8 cellular contexts compared by ENCODE assay signal in genomic region chr17:8248751-8249607, GRCh38. TPM values are rescaled to one million over a fixed set of nuclear protein-coding genes. Genes with fewer than 3 reads are reported as not detected.
A peak's percentile ranks its signal among the peaks of the same experiment; 100 is the strongest.
DNase-seq lines count a peak whose midpoint lies in the region; ATAC-seq and TF ChIP-seq lines count a peak whose summit lies in the region.

Gene PFAS, plus strand, starts transcription at chr17:8249289. Its CDS starts 4,649 bp downstream, at chr17:8253938.

- TF ChIP-seq CTCF in AG04450 (IDR thresholded peaks at IDR 0.05; ENCODE audit: low read depth, low read length) (no peak; the same call in 1 of the 2 replicates), chondrocyte (IDR thresholded peaks at IDR 0.05) (peak; percentile 39)

- peak within 1 kb of the TSS; percentile 94 for H3K4me3 Mint-ChIP-seq in activated CD4-positive, alpha-beta T cell treated with anti-CD3 and anti-CD28 coated beads for 36 hours
- H3K4me3 Mint-ChIP-seq in chondrocyte (ENCODE audit: unreplicated experiment), result peak within 1 kb of the TSS; percentile 99

- POLR2A ChIA-PET in AG04450 (lab: Yijun Ruan, JAX), result interaction anchor here (0.6 to 1.5 kb wide), 6 partner anchors 11 to 1580 kb away, joined by 3 to 5 read pairs (median 4); partner anchors contain the start of genes KRABD2 and RANGRF
- POLR2A ChIA-PET in activated CD4-positive, alpha-beta T cell treated with anti-CD3 and anti-CD28 coated beads for 36 hours (lab: Charles Lee), result interaction anchor here (0.6 to 4.0 kb wide), 15 partner anchors 24 to 353 kb away, joined by 3 to 40 read pairs (median 5); partner anchors contain the start of genes ALOXE3, BORCS6, RANGRF and SLC25A35

- ATAC-seq in GM18873 (IDR thresholded peaks at IDR 0.05; ENCODE audit: low FRiP score, unreplicated experiment), result peak; percentile 38
- peak; percentile 54 for ATAC-seq in HG03432 (IDR thresholded peaks at IDR 0.05; ENCODE audit: unreplicated experiment)
- ATAC-seq in activated CD4-positive, alpha-beta T cell treated with anti-CD3 and anti-CD28 coated beads for 36 hours, result peak; percentile 57

- DNase-seq in AG04450 (ENCODE audit: low read depth, low spot score) (peak; percentile 74), NCI-H460 (ENCODE audit: extremely low read depth, low read depth) (peak; percentile 89), chondrocyte (ENCODE audit: low spot score) (no peak), kidney glomerular epithelial cell (lab: John Stamatoyannopoulos, UW) (peak; percentile 86)
- peak; percentile 98 for DNase-seq in activated CD4-positive, alpha-beta T cell treated with anti-CD3 and anti-CD28 coated beads for 36 hours
- peak; percentile 99 for DNase-seq in stimulated activated CD4-positive, alpha-beta T cell treated with anti-CD3 and anti-CD28 coated beads, Interleukin-15, amount 100 ng/mL, for 24 hours

- CTCF ChIA-PET in AG04450 (lab: Charles Lee), result interaction anchor here (1.4 to 2.5 kb wide), 2 partner anchors 28 to 52 kb away, joined by 6 to 7 read pairs; no protein-coding TSS in a partner anchor
- CTCF ChIA-PET in activated CD4-positive, alpha-beta T cell treated with anti-CD3 and anti-CD28 coated beads for 36 hours (lab: Charles Lee), result interaction anchor here (0.5 to 2.2 kb wide), 13 partner anchors 11 to 506 kb away, joined by 3 to 14 read pairs (median 4); no protein-coding TSS in a partner anchor

- peaks cover 36% of the 10 kb centered on the region for H3K4me1 Mint-ChIP-seq in activated CD4-positive, alpha-beta T cell treated with anti-CD3 and anti-CD28 coated beads for 36 hours
- H3K4me1 Mint-ChIP-seq in chondrocyte (ENCODE audit: low read depth), result peaks cover 28% of the 10 kb centered on the region

- peak within 1 kb of the TSS; percentile 93 for H3K27ac ChIP-seq in AG04450 (ENCODE audit: low read depth, low read length)

- H3K4me3 ChIP-seq in AG04450 (ENCODE audit: low read depth, low read length), result peak within 1 kb of the TSS; percentile 98

- H3K27me3 Mint-ChIP-seq in activated CD4-positive, alpha-beta T cell treated with anti-CD3 and anti-CD28 coated beads for 36 hours, result no peaks in the 10 kb centered on the region
- H3K27me3 Mint-ChIP-seq in chondrocyte (ENCODE audit: low read depth), result no peaks in the 10 kb centered on the region

- no peaks in the 10 kb centered on the region for H3K27me3 ChIP-seq in AG04450 (ENCODE audit: control insufficient read depth, insufficient read depth, low read length)

- intact Hi-C loops in activated CD4-positive, alpha-beta T cell treated with anti-CD3 and anti-CD28 coated beads for 36 hours (cut with DNase I, micrococcal nuclease), result loop anchor here (1.0 to 5.0 kb wide), 18 partner anchors 27 to 1010 kb away; partner anchors contain the start of genes RANGRF (in 2 of the 2), RPL26 (in 2 of the 2), ALOXE3 (in 1 of the 2) and CNTROB (in 1 of the 2)

- H3K9me3 Mint-ChIP-seq in activated CD4-positive, alpha-beta T cell treated with anti-CD3 and anti-CD28 coated beads for 36 hours (ENCODE audit: low read depth), result no peaks in the 10 kb centered on the region
- H3K9me3 Mint-ChIP-seq in chondrocyte (ENCODE audit: low read depth), result no peaks in the 10 kb centered on the region

- peak within 1 kb of the TSS; percentile 98 for H3K27ac Mint-ChIP-seq in activated CD4-positive, alpha-beta T cell treated with anti-CD3 and anti-CD28 coated beads for 36 hours
- H3K27ac Mint-ChIP-seq in chondrocyte (ENCODE audit: unreplicated experiment), result peak within 1 kb of the TSS; percentile 100

- H3K36me3 Mint-ChIP-seq in activated CD4-positive, alpha-beta T cell treated with anti-CD3 and anti-CD28 coated beads for 36 hours (ENCODE audit: low read depth), result peaks cover 37% of the 10 kb centered on the region
- H3K36me3 Mint-ChIP-seq in chondrocyte (ENCODE audit: low read depth), result peaks cover 4% of the 10 kb centered on the region

- H3K9me3 ChIP-seq in AG04450 (ENCODE audit: control insufficient read depth, insufficient read depth, low read length), result no peaks in the 10 kb centered on the region

RNA-seq across cellular contexts. Expression of gene PFAS, which starts in this region (rescaled TPM):
- 14.0 and 18.5 TPM in 2 replicates for polyA plus RNA-seq in AG04450 (2011; rRNA removed)
- polyA minus RNA-seq in AG04450 (2011; rRNA and poly(A)+ RNA removed), result 26.5 and 49.1 TPM in 2 replicates
- 54.7 and 57.4 TPM in 2 replicates for total RNA-seq in NCI-H460 (2014; rRNA removed; shearing (Covaris generic))
- 212 and 217 TPM in 2 replicates for polyA plus RNA-seq in NCI-H460 (2014; cell fraction: nucleus; rRNA removed)
- total RNA-seq in activated CD4-positive, alpha-beta T cell treated with anti-CD3 and anti-CD28 coated beads for 36 hours, result 100 to 1,000 TPM; 113 to 141 TPM
- total RNA-seq in chondrocyte, result 30.2 to 52.1 TPM (median 32.7 TPM) in 3 replicates
